Comparison of ENCODE assay signal across 1 cellular context in the genomic region with DNA sequence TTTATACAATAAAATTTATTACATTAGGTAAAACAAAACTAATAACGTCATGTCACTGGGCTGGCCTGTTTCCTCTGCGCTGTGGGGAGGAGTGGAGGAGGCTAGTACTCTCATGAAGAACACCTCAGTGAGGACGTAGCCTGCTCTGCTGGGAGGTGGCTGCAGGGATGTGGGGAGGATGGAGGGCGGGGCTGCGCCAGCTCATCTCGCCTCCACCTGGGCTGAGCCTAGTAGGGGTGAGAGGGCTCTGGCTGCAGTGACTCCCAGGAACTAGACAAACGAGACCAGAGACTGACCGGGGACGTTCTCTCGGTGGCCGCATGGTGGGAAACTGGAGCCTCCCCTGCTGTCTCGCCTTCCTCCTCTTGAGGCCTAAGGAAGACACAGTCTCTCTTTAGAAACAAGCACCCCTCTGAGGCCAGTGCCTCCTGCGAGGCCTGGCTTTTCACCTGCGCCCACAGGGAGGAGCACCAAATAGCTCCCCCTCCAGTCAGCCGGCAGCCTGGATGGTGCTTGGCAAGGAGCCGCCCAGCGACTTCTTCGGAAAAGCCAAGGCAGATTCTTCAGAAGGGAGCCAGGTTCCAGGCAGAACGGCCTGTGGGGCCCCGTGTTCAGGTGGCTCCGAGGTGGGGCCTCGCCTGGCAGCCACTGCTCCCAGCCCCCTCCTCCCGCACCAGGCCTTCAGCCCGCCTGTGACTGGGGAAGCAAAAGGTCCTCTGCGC.
TF ChIP-seq lines count a peak whose summit lies in the region.

No MANE protein-coding gene starts in this region.

TF ChIP-seq in H1, 55 proteins besides CTCF, POLR2A, EP300 and RAD21:
- TF ChIP-seq RBBP5 (IDR thresholded peaks at IDR 0.05; ENCODE audit: borderline replicate concordance, low read depth, low read length), result 0 out of 2 replicates have a peak, but pooled peaks have one; percentile 30
- TF ChIP-seq CHD2 (IDR thresholded peaks at IDR 0.05; ENCODE audit: low read length), result no peak
- TF ChIP-seq E2F6 (IDR thresholded peaks at IDR 0.05), result 0 out of 2 replicates have a peak, but pooled peaks have one; percentile 12
